In genomic region chr21:42010507-42011493, GRCh38 we compare ENCODE assay signal across 8 cellular contexts. TPM values are rescaled to one million over a fixed set of nuclear protein-coding genes. Genes with fewer than 3 reads are reported as not detected.
DNase-seq lines count a peak whose midpoint lies in the region; ATAC-seq and TF ChIP-seq lines count a peak whose summit lies in the region.

No MANE protein-coding gene starts in this region.

- no peaks in the 10 kb centered on the region for H3K27me3 ChIP-seq in esophagus (ENCODE audit: control insufficient read depth in 1 of 2, insufficient read depth in 2 of 2, low read length in 2 of 2)
- no peaks in the 10 kb centered on the region for H3K27me3 ChIP-seq in naive thymus-derived CD4-positive, alpha-beta T cell (ENCODE audit: control insufficient read depth in 2 of 2, insufficient read depth in 2 of 2, low read length in 2 of 2)
- no peaks in the 10 kb centered on the region for H3K27me3 ChIP-seq in aorta (ENCODE audit: control insufficient read depth in 1 of 2, insufficient read depth in 2 of 2, low read length in 1 of 2)

- H3K4me3 ChIP-seq in esophagus (ENCODE audit: low read depth in 1 of 2, low read length in 2 of 2): peak overlapping the region; percentile 73 to 78
- peak overlapping the region; percentile 78 for H3K4me3 ChIP-seq in naive thymus-derived CD4-positive, alpha-beta T cell (ENCODE audit: low read length)
- H3K4me3 ChIP-seq in aorta (ENCODE audit: low read length in 2 of 2): peak overlapping the region; percentile 10 to 74

- POLR2A ChIA-PET in naive thymus-derived CD4-positive, alpha-beta T cell (lab: Charles Lee): interaction anchor here (0.6 to 13.0 kb wide), 10 partner anchors 35 to 211 kb away, joined by 3 to 122 read pairs (median 5); no protein-coding TSS in a partner anchor

- DNase-seq in NCI-H1105 (lab: John Stamatoyannopoulos, UW): peak; percentile 57
- DNase-seq in activated CD4-positive, alpha-beta T cell treated with anti-CD3 and anti-CD28 coated beads, Interleukin-2, amount 50 U/mL, for 1 hour: peak; percentile 13
- peak in 7 of 9 donors; percentile 18 to 49 (median 40) for DNase-seq in naive thymus-derived CD4-positive, alpha-beta T cell
- DNase-seq in aorta: peak; percentile 79 to 91

- peaks cover 0 to 7% (median 0%) of the 10 kb centered on the region in 11 donors for H3K9me3 Mint-ChIP-seq in naive thymus-derived CD4-positive, alpha-beta T cell

- peaks cover 7 to 43% (median 34%) of the 10 kb centered on the region in 7 donors for H3K4me1 Mint-ChIP-seq in naive thymus-derived CD4-positive, alpha-beta T cell

- peaks cover 0 to 24% (median 0%) of the 10 kb centered on the region in 5 donors for H3K27me3 Mint-ChIP-seq in naive thymus-derived CD4-positive, alpha-beta T cell

- 1% methylated on average over 117 to 120 of the region's 120 CpGs for WGBS in esophagus, 2 donors
- 0 to 1% methylated on average over 97 to 120 of the region's 120 CpGs for WGBS in aorta, 2 donors

- H3K9me3 ChIP-seq in esophagus (ENCODE audit: control insufficient read depth in 2 of 2, insufficient read depth in 1 of 2, low read depth in 1 of 2, low read length in 1 of 2) (peaks cover 0 to 2% of the 10 kb centered on the region in 2 donors), aorta (ENCODE audit: control insufficient read depth, low read length) (no peaks in the 10 kb centered on the region)
- H3K9me3 ChIP-seq in naive thymus-derived CD4-positive, alpha-beta T cell (ENCODE audit: control insufficient read depth in 2 of 3, low read length in 3 of 3): peaks cover 0 to 3% (median 0%) of the 10 kb centered on the region in 3 experiments

- intact Hi-C loops in naive thymus-derived CD4-positive, alpha-beta T cell (cut with micrococcal nuclease): loop anchor here (1.0 to 10.0 kb wide), 9 partner anchors 8 to 646 kb away; partner anchors contain the start of genes PRDM15 (in 2 of the 2), MX2 (in 1 of the 2) and UBASH3A (in 1 of the 2)
- intact Hi-C loops in aorta (cut with DNase I): loop anchor here (1.0 to 5.0 kb wide), 5 partner anchors 37 to 107 kb away; partner anchors contain the start of gene C2CD2 (in 1 of the 2)

- peaks cover 3 to 16% (median 4%) of the 10 kb centered on the region in 5 donors for H3K36me3 Mint-ChIP-seq in naive thymus-derived CD4-positive, alpha-beta T cell

- no peak for TF ChIP-seq CTCF in 22Rv1 (IDR thresholded peaks at IDR 0.05)
- peak; percentile 22; the same call in 1 of the 2 replicates for TF ChIP-seq CTCF in GM12874 (IDR thresholded peaks at IDR 0.05; ENCODE audit: insufficient read depth, low read depth, low read length)

- peak overlapping the region; percentile 72 to 99 (median 93) for H3K27ac Mint-ChIP-seq in naive thymus-derived CD4-positive, alpha-beta T cell

- H3K36me3 ChIP-seq in esophagus (ENCODE audit: control insufficient read depth in 2 of 2, insufficient read depth in 2 of 2, low read length in 1 of 2) (no peaks in the 10 kb centered on the region), aorta (ENCODE audit: control insufficient read depth in 1 of 2, insufficient read depth in 2 of 2, low read length in 1 of 2) (no peaks in the 10 kb centered on the region)
- no peaks in the 10 kb centered on the region for H3K36me3 ChIP-seq in naive thymus-derived CD4-positive, alpha-beta T cell (ENCODE audit: control insufficient read depth in 2 of 3, insufficient read depth in 3 of 3, low read length in 3 of 3)

- H3K27ac ChIP-seq in 22Rv1: peak overlapping the region; percentile 74
- peak overlapping the region; percentile 91 to 99 for H3K27ac ChIP-seq in esophagus (ENCODE audit: low read depth in 2 of 2, low read length in 1 of 2)
- peak overlapping the region; percentile 92 for H3K27ac ChIP-seq in naive thymus-derived CD4-positive, alpha-beta T cell (ENCODE audit: low read depth, low read length)
- H3K27ac ChIP-seq in aorta (ENCODE audit: low read depth in 1 of 2, low read length in 2 of 2): peak overlapping the region; percentile 48 to 89

- ATAC-seq in HG02610 (IDR thresholded peaks at IDR 0.05; ENCODE audit: unreplicated experiment) (peak; percentile 16), aorta (ENCODE audit: low FRiP score) (peak; percentile 45)
- peak; percentile 3 for ATAC-seq in naive thymus-derived CD4-positive, alpha-beta T cell

- CTCF ChIA-PET in naive thymus-derived CD4-positive, alpha-beta T cell (lab: Charles Lee): interaction anchor here (0.6 to 5.9 kb wide), 4 partner anchors 11 to 97 kb away, joined by 3 to 60 read pairs (median 5); no protein-coding TSS in a partner anchor

- peaks cover 0 to 4% of the 10 kb centered on the region in 2 donors for H3K4me1 ChIP-seq in esophagus (ENCODE audit: control insufficient read depth in 2 of 2, insufficient read depth in 2 of 2, low read length in 1 of 2)
- H3K4me1 ChIP-seq in naive thymus-derived CD4-positive, alpha-beta T cell (ENCODE audit: control insufficient read depth in 2 of 2, insufficient read depth in 2 of 2, low read length in 2 of 2): peaks cover 0 to 5% of the 10 kb centered on the region in 2 donors
- H3K4me1 ChIP-seq in aorta (ENCODE audit: control insufficient read depth in 1 of 2, insufficient read depth in 2 of 2, low read length in 2 of 2): peaks cover 0 to 5% of the 10 kb centered on the region in 2 donors

- peak overlapping the region; percentile 84 to 96 (median 90) for H3K4me3 Mint-ChIP-seq in naive thymus-derived CD4-positive, alpha-beta T cell

RNA-seq across cellular contexts. Expression of gene ZBTB21, which starts 0.6 kb away (rescaled TPM):
- polyA plus RNA-seq in esophagus: 1 to 10 TPM; 1.6 to 2.7 TPM
- 100 to 1,000 TPM in 2 of 5 experiments, 10 to 100 TPM in 3; 16.8 to 137 (median 25.2) TPM for total RNA-seq in naive thymus-derived CD4-positive, alpha-beta T cell
- polyA plus RNA-seq in naive thymus-derived CD4-positive, alpha-beta T cell: 1 to 10 TPM; 4.3 to 9.7 TPM
- total RNA-seq in aorta: 10 to 100 TPM; 21.8 to 52.8 TPM
- polyA plus RNA-seq in aorta: 1 to 10 TPM; 3.1 to 4.4 TPM

RNA-seq across cellular contexts. Expression of gene C2CD2, which starts 57.0 kb away (rescaled TPM):
- polyA plus RNA-seq in esophagus (10 to 100 TPM in 1 of 2 donors, 1 to 10 TPM in 1; 7.9 to 11.0 TPM), aorta (10 to 100 TPM; 25.5 to 38.9 TPM)
- 10 to 100 TPM in 4 of 5 experiments, 1 to 10 TPM in 1; 7.1 to 14.8 (median 14.0) TPM for total RNA-seq in naive thymus-derived CD4-positive, alpha-beta T cell
- polyA plus RNA-seq in naive thymus-derived CD4-positive, alpha-beta T cell: 1 to 10 TPM; 2.8 to 4.9 TPM
- 10 to 100 TPM; 56.8 to 59.8 TPM for total RNA-seq in aorta

Comparison
In these comparisons a context has a peak if more than half of its experiments do, and no peak if none do; other contexts are left out.
1. Peak in every context shown above with its lines: DNase-seq, ATAC-seq, H3K4me3 ChIP-seq and H3K27ac ChIP-seq.
2. DNase-seq: peak in every context shown above with its lines; median percentile 85 in aorta; 57 in NCI-H1105; 40 in naive thymus-derived CD4-positive, alpha-beta T cell; 13 in activated CD4-positive, alpha-beta T cell treated with anti-CD3 and anti-CD28 coated beads, Interleukin-2, amount 50 U/mL, for 1 hour.